10 cellular contexts compared by ENCODE assay signal in genomic region chr12:22287776-22288621, GRCh38. TPM values are rescaled to one million over a fixed set of nuclear protein-coding genes. Genes with fewer than 3 reads are reported as not detected.
A peak's percentile ranks its signal among the peaks of the same experiment; 100 is the strongest.
DNase-seq lines count a peak whose midpoint lies in the region; ATAC-seq and TF ChIP-seq lines count a peak whose summit lies in the region.
"Had no signal": no experiment of that assay in that cellular context is flagged by ENCODE, and none has a peak within 500 bp of the region (broad histone marks: within the 10 kb centered on the region; RNA-seq: fewer than 3 reads in every experiment).

No MANE protein-coding gene starts in this region.

- H2AFZ ChIP-seq in Loucy (ENCODE audit: low read length), result peak overlapping the region; percentile 90

- H4K20me1 ChIP-seq in Loucy (ENCODE audit: insufficient read depth, low read length, poor library complexity, severe bottlenecking), result no peaks in the 10 kb centered on the region

- no peaks in the 10 kb centered on the region for H3K9me2 ChIP-seq in Loucy (replicated peaks; ENCODE audit: low read depth, low read length)

- H3K9me3 ChIP-seq in CD8-positive, alpha-beta T cell (ENCODE audit: low read length), result no peaks in the 10 kb centered on the region
- H3K9me3 ChIP-seq in Loucy (ENCODE audit: insufficient read depth, low read depth, low read length), result no peaks in the 10 kb centered on the region
- no peaks in the 10 kb centered on the region for H3K9me3 ChIP-seq in right atrium auricular region
- H3K9me3 ChIP-seq: pancreas had no signal

- peaks cover 1% of the 10 kb centered on the region for H3K27me3 Mint-ChIP-seq in CD8-positive, alpha-beta T cell (ENCODE audit: low read depth)
- peaks cover 7% of the 10 kb centered on the region for H3K27me3 Mint-ChIP-seq in activated T-cell treated with anti-CD3 and anti-CD28 coated beads, Interleukin-2, amount 50 U/mL, for 72 hours (ENCODE audit: low read depth)
- H3K27me3 Mint-ChIP-seq in natural killer cell (ENCODE audit: low read depth in 2 of 2), result peaks cover 11 to 23% of the 10 kb centered on the region in 2 donors

- TF ChIP-seq CTCF in CD8-positive, alpha-beta T cell (IDR thresholded peaks at IDR 0.05), result no peak
- TF ChIP-seq CTCF in Loucy (conservative IDR thresholded peaks at IDR 0.05; ENCODE audit: low read length) (no peak), natural killer cell (IDR thresholded peaks at IDR 0.05) (no peak), right atrium auricular region (IDR thresholded peaks at IDR 0.05) (no peak)

- POLR2A ChIA-PET in CD8-positive, alpha-beta T cell (lab: Charles Lee), result interaction anchor here (0.6 to 1.2 kb wide), 2 partner anchors 12 to 122 kb away, joined by 3 read pairs; no protein-coding TSS in a partner anchor

- H3K27ac Mint-ChIP-seq in CD8-positive, alpha-beta T cell, result peak overlapping the region; percentile 3
- H3K27ac Mint-ChIP-seq in activated T-cell treated with anti-CD3 and anti-CD28 coated beads, Interleukin-2, amount 50 U/mL, for 72 hours, result peak overlapping the region; percentile 47
- H3K27ac Mint-ChIP-seq in natural killer cell, result peak overlapping the region in 1 of 2 donors; percentile 44

- peak overlapping the region; percentile 78 for H3K4me2 ChIP-seq in Loucy (ENCODE audit: low read depth, low read length, poor library complexity, severe bottlenecking)

- peak in 1 of 7 experiments; percentile 12 for DNase-seq in CD8-positive, alpha-beta T cell
- peak; percentile 18 to 40 for DNase-seq in activated T-cell treated with anti-CD3 and anti-CD28 coated beads, Interleukin-2, amount 50 U/mL, for 72 hours
- DNase-seq in natural killer cell (no peak), midbrain (lab: John Stamatoyannopoulos, UW) (no peak), right atrium auricular region (ENCODE audit: low spot score) (no peak), caudate nucleus (lab: John Stamatoyannopoulos, UW) (no peak)
- DNase-seq: effector CD8-positive, alpha-beta T cell; pancreas had no signal

- H3K9me3 Mint-ChIP-seq in CD8-positive, alpha-beta T cell, result no peaks in the 10 kb centered on the region
- peaks cover 0 to 2% of the 10 kb centered on the region in 2 donors for H3K9me3 Mint-ChIP-seq in activated T-cell treated with anti-CD3 and anti-CD28 coated beads, Interleukin-2, amount 50 U/mL, for 72 hours
- H3K9me3 Mint-ChIP-seq in natural killer cell, result no peaks in the 10 kb centered on the region

- H3F3A ChIP-seq in Loucy (ENCODE audit: low read depth), result no peaks in the 10 kb centered on the region

- no peak overlapping the region for H3K27ac ChIP-seq in CD8-positive, alpha-beta T cell (ENCODE audit: low read depth, low read length)
- H3K27ac ChIP-seq in right atrium auricular region (no peak overlapping the region), caudate nucleus (ENCODE audit: low read depth, low read length) (no peak overlapping the region)
- H3K27ac ChIP-seq: pancreas had no signal

- peak; percentile 51 for ATAC-seq in CD8-positive, alpha-beta T cell
- peak; percentile 80 to 85 for ATAC-seq in activated T-cell treated with anti-CD3 and anti-CD28 coated beads, Interleukin-2, amount 50 U/mL, for 72 hours (replicated peaks in 1 of 2)
- ATAC-seq in natural killer cell (peak in 2 of 3 donors; percentile 59 to 66), esophagus mucosa (no peak)

- H3K36me3 ChIP-seq in CD8-positive, alpha-beta T cell (ENCODE audit: insufficient read depth, low read length), result no peaks in the 10 kb centered on the region
- no peaks in the 10 kb centered on the region for H3K36me3 ChIP-seq in Loucy (ENCODE audit: insufficient read depth, low read length)
- H3K36me3 ChIP-seq in right atrium auricular region, result no peaks in the 10 kb centered on the region
- H3K36me3 ChIP-seq: pancreas had no signal

- no peaks in the 10 kb centered on the region for H3K79me2 ChIP-seq in Loucy (ENCODE audit: insufficient read depth, low read length)

- CTCF ChIA-PET in CD8-positive, alpha-beta T cell (lab: Charles Lee), result interaction anchor here (1.2 to 1.3 kb wide), 3 partner anchors 19 to 47 kb away, joined by 3 read pairs; no protein-coding TSS in a partner anchor

- no peaks in the 10 kb centered on the region for H3K27me3 ChIP-seq in CD8-positive, alpha-beta T cell (ENCODE audit: insufficient read depth, low read length)
- no peaks in the 10 kb centered on the region for H3K27me3 ChIP-seq in Loucy (ENCODE audit: insufficient read depth, low read length, poor library complexity, severe bottlenecking)
- no peaks in the 10 kb centered on the region for H3K27me3 ChIP-seq in right atrium auricular region
- H3K27me3 ChIP-seq: pancreas had no signal

- H3K36me3 Mint-ChIP-seq in CD8-positive, alpha-beta T cell, result no peaks in the 10 kb centered on the region
- H3K36me3 Mint-ChIP-seq in activated T-cell treated with anti-CD3 and anti-CD28 coated beads, Interleukin-2, amount 50 U/mL, for 72 hours (ENCODE audit: insufficient read depth in 2 of 2), result no peaks in the 10 kb centered on the region
- H3K36me3 Mint-ChIP-seq in natural killer cell, result no peaks in the 10 kb centered on the region

- no peak overlapping the region for H3K4me3 ChIP-seq in CD8-positive, alpha-beta T cell (ENCODE audit: low read depth, low read length)
- H3K4me3 ChIP-seq in Loucy (ENCODE audit: low read length, poor library complexity, severe bottlenecking), result peak overlapping the region; percentile 62
- no peak overlapping the region for H3K4me3 ChIP-seq in right atrium auricular region
- H3K4me3 ChIP-seq: pancreas had no signal

- peaks cover 8% of the 10 kb centered on the region for H3K4me1 ChIP-seq in CD8-positive, alpha-beta T cell (ENCODE audit: insufficient read depth, low read length)
- H3K4me1 ChIP-seq in Loucy (ENCODE audit: insufficient read depth, low read length, poor library complexity, severe bottlenecking), result peaks cover 30% of the 10 kb centered on the region
- H3K4me1 ChIP-seq in right atrium auricular region, result peaks cover 0 to 7% of the 10 kb centered on the region in 2 donors
- H3K4me1 ChIP-seq: pancreas had no signal

- H3K9ac ChIP-seq in Loucy (ENCODE audit: low read depth, low read length, poor library complexity, severe bottlenecking), result peak overlapping the region; percentile 49

- peaks cover 14% of the 10 kb centered on the region for H3K4me1 Mint-ChIP-seq in CD8-positive, alpha-beta T cell (ENCODE audit: low read depth)
- H3K4me1 Mint-ChIP-seq in activated T-cell treated with anti-CD3 and anti-CD28 coated beads, Interleukin-2, amount 50 U/mL, for 72 hours (ENCODE audit: low read depth), result peaks cover 26% of the 10 kb centered on the region
- peaks cover 19 to 21% of the 10 kb centered on the region in 2 donors for H3K4me1 Mint-ChIP-seq in natural killer cell

- intact Hi-C loops in CD8-positive, alpha-beta T cell (cut with DNase I, micrococcal nuclease), result no loop called here
- intact Hi-C loops in natural killer cell (cut with micrococcal nuclease), result no loop called here

- H3K4me3 Mint-ChIP-seq in CD8-positive, alpha-beta T cell, result peak overlapping the region; percentile 44
- peak overlapping the region; percentile 59 to 74 for H3K4me3 Mint-ChIP-seq in activated T-cell treated with anti-CD3 and anti-CD28 coated beads, Interleukin-2, amount 50 U/mL, for 72 hours
- no peak overlapping the region for H3K4me3 Mint-ChIP-seq in natural killer cell

RNA-seq across cellular contexts. Expression of gene ST8SIA1, which starts 46.5 kb away (rescaled TPM):
- total RNA-seq in CD8-positive, alpha-beta T cell, result 10 to 100 TPM; 12.2 to 12.6 TPM
- 1 to 10 TPM; 2.9 to 8.7 TPM for total RNA-seq in activated T-cell treated with anti-CD3 and anti-CD28 coated beads, Interleukin-2, amount 50 U/mL, for 72 hours
- total RNA-seq in natural killer cell, result under 1 TPM in 2 of 3 donors, not detected in 1; 0.60 to 0.79 TPM
- total RNA-seq in right atrium auricular region, result 1 to 10 TPM; 3.3 to 5.0 TPM
- total RNA-seq in esophagus mucosa, result 1.5 TPM

Comparison
In these comparisons a context has a peak if more than half of its experiments do, and no peak if none do; other contexts are left out.
1. DNase-seq: peak in activated T-cell treated with anti-CD3 and anti-CD28 coated beads, Interleukin-2, amount 50 U/mL, for 72 hours (2 of 2); none in natural killer cell (single experiment), midbrain (single experiment), right atrium auricular region (single experiment) and caudate nucleus (0 of 61).